8 cellular contexts compared by ENCODE assay signal in genomic region chr2:118371500-118371899, GRCh38.
DNase-seq lines count a peak whose midpoint lies in the region; ATAC-seq and TF ChIP-seq lines count a peak whose summit lies in the region.

No MANE protein-coding gene starts in this region.

- TF ChIP-seq CTCF in HFF-Myc (IDR thresholded peaks at IDR 0.05; ENCODE audit: low read depth, low read length, missing control alignments) (peak; percentile 81), RWPE2 (IDR thresholded peaks at IDR 0.05; ENCODE audit: poor library complexity, severe bottlenecking) (peak; percentile 88)

- H3K27ac ChIP-seq in RWPE2 (ENCODE audit: poor library complexity, severe bottlenecking) (no peak overlapping the region), iPS DF 6.9 (ENCODE audit: low read length) (no peak overlapping the region)

- H3K27me3 ChIP-seq in RWPE2 (ENCODE audit: insufficient read depth, poor library complexity, severe bottlenecking) (no peaks in the 10 kb centered on the region), iPS DF 6.9 (ENCODE audit: control insufficient read depth, insufficient read depth, low read length) (no peaks in the 10 kb centered on the region)

- ATAC-seq in RWPE2 (ENCODE audit: low read depth), result peak; percentile 71
- no peak for ATAC-seq in GM18511 (IDR thresholded peaks at IDR 0.05; ENCODE audit: unreplicated experiment)
- no peak for ATAC-seq in HG02973 (IDR thresholded peaks at IDR 0.05; ENCODE audit: unreplicated experiment)

- H3K9me3 ChIP-seq in RWPE2 (ENCODE audit: severe bottlenecking) (no peaks in the 10 kb centered on the region), iPS DF 6.9 (ENCODE audit: control insufficient read depth, insufficient read depth, low read length) (no peaks in the 10 kb centered on the region)

- H3K4me3 ChIP-seq in HFF-Myc (replicated peaks; ENCODE audit: low read depth, low read length) (no peak overlapping the region), RWPE2 (ENCODE audit: severe bottlenecking) (no peak overlapping the region), iPS DF 6.9 (ENCODE audit: low read length) (no peak overlapping the region)

- DNase-seq in DMS 273 (lab: John Stamatoyannopoulos, UW; ENCODE audit: unreplicated experiment) (peak; percentile 57), DMS 273 treated with DMSO at 0.1 percent for 48 hours (lab: John Stamatoyannopoulos, UW) (no peak), HFF-Myc (ENCODE audit: extremely low read depth, low read depth) (peak; percentile 33), RWPE2 (ENCODE audit: low spot score) (no peak), iPS DF 6.9 (ENCODE audit: low read depth, low spot score) (peak; percentile 45), SW 1271 (lab: John Stamatoyannopoulos, UW) (no peak)

- WGBS in iPS DF 6.9 (ENCODE audit: insufficient coverage, insufficient read length), result no CpG with 5 or more reads among the region's 6 CpGs

- H3K4me1 ChIP-seq in RWPE2 (ENCODE audit: insufficient read depth, poor library complexity, severe bottlenecking) (no peaks in the 10 kb centered on the region), iPS DF 6.9 (ENCODE audit: control insufficient read depth, insufficient read depth, low read length) (peaks cover 3% of the 10 kb centered on the region; the same call in 1 of the 2 replicates)

- H3K36me3 ChIP-seq in RWPE2 (ENCODE audit: low read depth) (no peaks in the 10 kb centered on the region), iPS DF 6.9 (ENCODE audit: control insufficient read depth, insufficient read depth, low read length) (no peaks in the 10 kb centered on the region)

Comparison
In these comparisons a context has a peak if more than half of its experiments do, and no peak if none do; other contexts are left out.
1. DNase-seq: peak in DMS 273 (single experiment), HFF-Myc (single experiment) and iPS DF 6.9 (single experiment); none in DMS 273 treated with DMSO at 0.1 percent for 48 hours (single experiment), RWPE2 (single experiment) and SW 1271 (0 of 2).